Comparison of ENCODE assay signal across 25 cellular contexts in genomic region chr2:206289391-206289790, GRCh38.
"Had no signal": no experiment of that assay in that cellular context is flagged by ENCODE, and none has a peak within 500 bp of the region (broad histone marks: within the 10 kb centered on the region; RNA-seq: fewer than 3 reads in every experiment).

No MANE protein-coding gene starts in this region.

- H3K4me1 ChIP-seq: parathyroid adenoma, right atrium auricular region, suprapubic skin, tibial artery, upper lobe of right lung had no signal

- H3K4me3 ChIP-seq: coronary artery, dorsolateral prefrontal cortex, right atrium auricular region, suprapubic skin, tibial artery, upper lobe of right lung had no signal

- H3K27ac ChIP-seq: coronary artery, dorsolateral prefrontal cortex, parathyroid adenoma, right atrium auricular region, suprapubic skin, tibial artery, upper lobe of right lung, WERI-Rb-1 had no signal

- H2AFZ ChIP-seq: parathyroid adenoma had no signal

- H3K79me2 ChIP-seq: parathyroid adenoma had no signal

- H3K27me3 ChIP-seq: right atrium auricular region, suprapubic skin, tibial artery, upper lobe of right lung had no signal

- DNase-seq: activated CD4-positive, alpha-beta T cell treated with anti-CD3 and anti-CD28 coated beads, Interleukin-2, amount 10 ng/mL, durations not matched to agents 7 days and 5 days; activated CD4-positive, CD25-positive, alpha-beta regulatory T cell treated with anti-CD3 and anti-CD28 coated beads, Interleukin-2, amount 50 U/mL, for 72 hours; activated CD8-positive, alpha-beta memory T cell treated with anti-CD3 and anti-CD28 coated beads, Interleukin-2, amount 10 ng/mL, durations not matched to agents 7 days and 5 days; activated CD8-positive, alpha-beta T cell treated with anti-CD3 and anti-CD28 coated beads, Interleukin-2, amount 10 ng/mL, durations not matched to agents 7 days and 5 days; activated naive CD4-positive, alpha-beta T cell; activated T-cell treated with anti-CD3 and anti-CD28 coated beads, Interleukin-2, amount 50 U/mL, for 48 hours; aorta; dorsolateral prefrontal cortex; effector memory CD4-positive, alpha-beta T cell; head of caudate nucleus; hippocampal formation; left cardiac atrium; midbrain; naive thymus-derived CD8-positive, alpha-beta T cell; nucleus accumbens; stimulated activated CD4-positive, alpha-beta T cell treated with anti-CD3 and anti-CD28 coated beads, Interleukin-15, amount 100 ng/mL, for 24 hours; stimulated activated CD4-positive, alpha-beta T cell treated with anti-CD3 and anti-CD28 coated beads, Interleukin-2, amount 100 ng/mL, for 24 hours; stimulated activated naive CD4-positive, alpha-beta T cell; tibial artery; upper lobe of right lung; WERI-Rb-1 had no signal

- H3K9me3 ChIP-seq: upper lobe of right lung had no signal

- H3K36me3 ChIP-seq: right atrium auricular region, upper lobe of right lung had no signal
